10 cellular contexts compared by ENCODE assay signal in the genomic region with DNA sequence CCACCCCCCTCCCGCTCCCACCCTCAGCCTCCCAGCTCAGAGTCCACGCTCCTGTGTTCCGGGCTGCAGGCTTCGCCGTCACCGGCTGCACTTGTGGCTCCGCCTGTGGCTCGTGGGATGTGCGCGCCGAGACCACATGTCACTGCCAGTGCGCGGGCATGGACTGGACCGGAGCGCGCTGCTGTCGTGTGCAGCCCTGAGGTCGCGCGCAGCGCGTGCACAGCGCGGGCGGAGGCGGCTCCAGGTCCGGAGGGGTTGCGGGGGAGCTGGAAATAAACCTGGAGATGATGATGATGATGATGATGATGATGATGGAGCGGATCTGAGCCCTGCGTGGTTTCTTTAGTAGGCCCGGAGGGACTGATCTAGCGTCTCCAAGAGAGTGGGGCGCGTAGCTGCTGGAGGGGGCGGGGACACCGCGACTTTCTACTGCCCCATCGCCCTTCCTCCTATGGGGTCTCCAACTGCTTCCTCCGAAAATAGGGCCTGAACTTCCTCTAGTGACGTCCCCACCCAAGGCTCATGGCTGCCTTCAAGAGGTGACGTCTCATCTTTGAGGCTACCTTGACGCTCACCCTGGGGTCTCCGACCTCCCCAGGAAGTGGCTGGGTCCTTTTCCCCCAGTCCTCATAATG. TPM values are rescaled to one million over a fixed set of nuclear protein-coding genes. Genes with fewer than 3 reads are reported as not detected.
DNase-seq lines count a peak whose midpoint lies in the region; ATAC-seq and TF ChIP-seq lines count a peak whose summit lies in the region.
"Had no signal": no experiment of that assay in that cellular context is flagged by ENCODE, and none has a peak within 500 bp of the region (broad histone marks: within the 10 kb centered on the region; RNA-seq: fewer than 3 reads in every experiment).

No MANE protein-coding gene starts in this region.

- peak overlapping the region; percentile 65 for H3K23ac ChIP-seq in neuronal stem cell (ENCODE audit: low read depth, low read length, poor library complexity)

- peaks cover 29% of the 10 kb centered on the region for H3K4me1 Mint-ChIP-seq in brain

- no peak overlapping the region for H3K4me3 ChIP-seq in DOHH2 (ENCODE audit: low read length)
- H3K4me3 ChIP-seq in MG63: 0 out of 2 replicates have a peak overlapping the region, but pooled peaks have one; percentile 15
- peak overlapping the region; percentile 21 to 47 for H3K4me3 ChIP-seq in neuronal stem cell (ENCODE audit: low read length in 2 of 2)
- no peak overlapping the region for H3K4me3 ChIP-seq in psoas muscle

- no peak for ATAC-seq in psoas muscle

- H3K36me3 ChIP-seq in DOHH2 (ENCODE audit: control insufficient read depth, low read length): no peaks in the 10 kb centered on the region
- H3K36me3 ChIP-seq in MG63: no peaks in the 10 kb centered on the region
- no peaks in the 10 kb centered on the region for H3K36me3 ChIP-seq in neuronal stem cell (replicated peaks in 1 of 2; ENCODE audit: control insufficient read depth in 2 of 2, insufficient read depth in 2 of 2, low read length in 2 of 2)
- no peaks in the 10 kb centered on the region for H3K36me3 ChIP-seq in psoas muscle (ENCODE audit: insufficient read depth in 1 of 2, low read depth in 1 of 2)

- WGBS in neuronal stem cell (ENCODE audit: extremely low coverage in 2 of 2, insufficient read length in 2 of 2, insufficient replicate concordance in 1 of 2), 2 donors: no CpG with 5 or more reads among the region's 43 CpGs
- WGBS in psoas muscle, 3 donors: 1 to 2% (median 2%) methylated on average over 41 to 43 of the region's 43 CpGs

- H2BK5ac ChIP-seq in neuronal stem cell (ENCODE audit: low read length): no peak overlapping the region

- H2AFZ ChIP-seq in neuronal stem cell (ENCODE audit: low read length): peak overlapping the region; percentile 80

- no peak for TF ChIP-seq CTCF in DOHH2 (IDR thresholded peaks at IDR 0.05; ENCODE audit: low read depth, low read length, poor library complexity, severe bottlenecking)
- TF ChIP-seq CTCF in brain (conservative IDR thresholded peaks at IDR 0.05): no peak
- TF ChIP-seq CTCF in psoas muscle (IDR thresholded peaks at IDR 0.05): no peak

- no peaks in the 10 kb centered on the region for H3K79me2 ChIP-seq in DOHH2 (ENCODE audit: control insufficient read depth, low read length)

- H3K79me1 ChIP-seq in neuronal stem cell (ENCODE audit: low read depth, low read length): no peaks in the 10 kb centered on the region

- H3K4me3 Mint-ChIP-seq in brain: peak overlapping the region; percentile 80 to 86 (median 81)

- H3K18ac ChIP-seq in neuronal stem cell (ENCODE audit: low read length): peak overlapping the region; percentile 90

- peak overlapping the region; percentile 9 for H2BK15ac ChIP-seq in neuronal stem cell (ENCODE audit: low read length)

- no peak overlapping the region for H3K4ac ChIP-seq in neuronal stem cell (ENCODE audit: low read length)

- peak overlapping the region; percentile 70 for H3K9ac ChIP-seq in neuronal stem cell (ENCODE audit: low read depth, low read length, poor library complexity)
- H3K9ac ChIP-seq: SK-N-SH had no signal

- DNase-seq in MG63: peak; percentile 31
- no peak for DNase-seq in neuronal stem cell (ENCODE audit: low spot score)
- no peak for DNase-seq in KBM-7
- DNase-seq in NCI-H2029 (lab: John Stamatoyannopoulos, UW): no peak
- DNase-seq in stimulated activated naive CD4-positive, alpha-beta T cell treated with Interleukin-2 at 50 U/mL for 16 hours (lab: John Stamatoyannopoulos, UW): no peak
- no peak for DNase-seq in psoas muscle
- DNase-seq: SK-N-SH had no signal

- H3K27ac Mint-ChIP-seq in brain: peak overlapping the region in 3 of 5 experiments; percentile 17 to 76 (median 47)

- intact Hi-C loops in psoas muscle (cut with DNase I): no loop called here

- H3K4me2 ChIP-seq in DOHH2 (ENCODE audit: low read length): peak overlapping the region; percentile 30; the same call in 1 of the 2 replicates
- H3K4me2 ChIP-seq in neuronal stem cell (ENCODE audit: insufficient read depth, low read length, poor library complexity, severe bottlenecking): peak overlapping the region; percentile 57
- H3K4me2 ChIP-seq: SK-N-SH had no signal

- no peaks in the 10 kb centered on the region for H4K20me1 ChIP-seq in DOHH2 (ENCODE audit: control insufficient read depth, insufficient read depth, low read depth, low read length)

- H3K9me2 ChIP-seq in DOHH2 (replicated peaks; ENCODE audit: control insufficient read depth, low read length): no peaks in the 10 kb centered on the region
- H3K9me2 ChIP-seq: SK-N-SH had no signal

- H4K8ac ChIP-seq in neuronal stem cell (ENCODE audit: low read depth, low read length): no peak overlapping the region

- no peak overlapping the region for H3K27ac ChIP-seq in DOHH2 (ENCODE audit: low read depth, low read length)
- H3K27ac ChIP-seq in neuronal stem cell (replicated peaks; ENCODE audit: low read length): no peak overlapping the region
- H3K27ac ChIP-seq in psoas muscle: no peak overlapping the region

- no peaks in the 10 kb centered on the region for H3F3A ChIP-seq in DOHH2 (ENCODE audit: control insufficient read depth, insufficient read depth)

- H3K9me3 ChIP-seq in DOHH2 (ENCODE audit: control insufficient read depth, insufficient read depth, low read length): peaks cover 7% of the 10 kb centered on the region; the same call in 1 of the 2 replicates
- H3K9me3 ChIP-seq in MG63: peaks cover 13% of the 10 kb centered on the region
- H3K9me3 ChIP-seq in neuronal stem cell (replicated peaks in 1 of 2; ENCODE audit: control insufficient read depth in 2 of 2, insufficient read depth in 1 of 2, low read depth in 1 of 2, low read length in 2 of 2): peaks cover 0 to 3% of the 10 kb centered on the region in 2 donors
- no peaks in the 10 kb centered on the region for H3K9me3 ChIP-seq in psoas muscle
- H3K9me3 ChIP-seq: SK-N-SH had no signal

- no peak overlapping the region for H4K91ac ChIP-seq in neuronal stem cell (ENCODE audit: low read depth, low read length, poor library complexity)

- peaks cover 3 to 12% (median 6%) of the 10 kb centered on the region in 5 experiments for H3K9me3 Mint-ChIP-seq in brain

- H3K36me3 Mint-ChIP-seq in brain: no peaks in the 10 kb centered on the region

- peaks cover 50% of the 10 kb centered on the region for H3K27me3 Mint-ChIP-seq in brain

- H2BK120ac ChIP-seq in neuronal stem cell (ENCODE audit: low read depth, low read length): no peak overlapping the region

- peaks cover 12% of the 10 kb centered on the region for H3K4me1 ChIP-seq in DOHH2 (ENCODE audit: control insufficient read depth, low read length)
- peaks cover 0 to 5% of the 10 kb centered on the region in 2 donors for H3K4me1 ChIP-seq in neuronal stem cell (ENCODE audit: control insufficient read depth in 2 of 2, insufficient read depth in 1 of 2, low read depth in 1 of 2, low read length in 2 of 2)
- H3K4me1 ChIP-seq in psoas muscle: no peaks in the 10 kb centered on the region

- peak overlapping the region; percentile 90 for H2BK12ac ChIP-seq in neuronal stem cell (ENCODE audit: low read length)

- in situ Hi-C loops in KBM-7 (cut with MboI; ENCODE audit: low pct_unique_long_range_greater_than_20kb, low sequenced_read_pairs): no loop called here

- H3K27me3 ChIP-seq in DOHH2 (ENCODE audit: control insufficient read depth, low read length) (peaks cover 5% of the 10 kb centered on the region), MG63 (peaks cover 60% of the 10 kb centered on the region), neuronal stem cell (ENCODE audit: control insufficient read depth in 3 of 3, insufficient read depth in 3 of 3, low read depth in 1 of 3, low read length in 3 of 3) (peaks cover 0 to 22% (median 20%) of the 10 kb centered on the region in 3 experiments), psoas muscle (ENCODE audit: insufficient read depth in 3 of 3, low read length in 2 of 3) (peaks cover 0 to 37% (median 19%) of the 10 kb centered on the region in 3 donors)

- H3K14ac ChIP-seq in neuronal stem cell (ENCODE audit: low read length): no peak overlapping the region

- peak overlapping the region; percentile 17 for H2AK5ac ChIP-seq in neuronal stem cell (ENCODE audit: low read depth, low read length)

RNA-seq across cellular contexts. Expression of gene RETN, which starts 1.4 kb away (rescaled TPM):
- not detected in 2 replicates for total RNA-seq in MG63 (2014; rRNA removed; shearing (Covaris generic); ENCODE audit: low replicate concordance)
- not detected for polyA plus RNA-seq in brain (ENCODE audit: insufficient read depth, low read depth, low replicate concordance)
- polyA plus RNA-seq in neuronal stem cell (2013, experiment 1 of 2): not detected
- polyA plus RNA-seq in neuronal stem cell (2013, experiment 2 of 2): not detected
- under 1 TPM in 2 of 4 donors, not detected in 2; 0.48 to 0.57 TPM for total RNA-seq in psoas muscle
- 1 to 10 TPM in 2 of 3 donors, under 1 TPM in 1; 0.46 to 4.7 (median 2.1) TPM for polyA plus RNA-seq in psoas muscle
- polyA plus RNA-seq: keratinocyte, SK-N-SH had no signal

RNA-seq across cellular contexts. Expression of gene MCEMP1, which starts 6.6 kb away (rescaled TPM):
- total RNA-seq in MG63 (2014; rRNA removed; shearing (Covaris generic); ENCODE audit: low replicate concordance): not detected in 2 replicates
- not detected for polyA plus RNA-seq in brain (ENCODE audit: insufficient read depth, low read depth, low replicate concordance)
- not detected for polyA plus RNA-seq in neuronal stem cell (2013, experiment 1 of 2)
- not detected for polyA plus RNA-seq in neuronal stem cell (2013, experiment 2 of 2)
- under 1 TPM; 0.18 to 0.54 (median 0.28) TPM for total RNA-seq in psoas muscle
- under 1 TPM in 2 of 3 donors, not detected in 1; 0.21 to 0.35 TPM for polyA plus RNA-seq in psoas muscle
- polyA plus RNA-seq: keratinocyte, SK-N-SH had no signal

RNA-seq across cellular contexts. Expression of gene TRAPPC5, which starts 10.4 kb away (rescaled TPM):
- total RNA-seq in MG63 (2014; rRNA removed; shearing (Covaris generic); ENCODE audit: low replicate concordance): 159 and 202 TPM in 2 replicates
- polyA plus RNA-seq in brain (ENCODE audit: insufficient read depth, low read depth, low replicate concordance): 159 TPM
- polyA plus RNA-seq in neuronal stem cell (2013, experiment 1 of 2): 57.8 TPM
- 52.6 TPM for polyA plus RNA-seq in neuronal stem cell (2013, experiment 2 of 2)
- total RNA-seq in psoas muscle: 100 to 1,000 TPM in 3 of 4 donors, 10 to 100 TPM in 1; 83.4 to 164 (median 104) TPM
- polyA plus RNA-seq in psoas muscle: 100 to 1,000 TPM in 1 of 3 donors, 10 to 100 TPM in 2; 40.6 to 125 (median 66.8) TPM

RNA-seq across cellular contexts. Expression of gene FCER2, which starts 31.7 kb away (rescaled TPM):
- not detected in 2 replicates for total RNA-seq in MG63 (2014; rRNA removed; shearing (Covaris generic); ENCODE audit: low replicate concordance)
- polyA plus RNA-seq in brain (ENCODE audit: insufficient read depth, low read depth, low replicate concordance) (not detected), psoas muscle (under 1 TPM in 2 of 3 donors, not detected in 1; 0.06 to 0.10 TPM)
- 0.03 TPM for polyA plus RNA-seq in neuronal stem cell (2013, experiment 1 of 2)
- polyA plus RNA-seq in neuronal stem cell (2013, experiment 2 of 2): not detected
- under 1 TPM in 2 of 4 donors, not detected in 2; 0.34 to 0.54 TPM for total RNA-seq in psoas muscle
- polyA plus RNA-seq: keratinocyte, SK-N-SH had no signal

RNA-seq across cellular contexts. Expression of gene STXBP2, which starts 33.4 kb away (rescaled TPM):
- 3.5 TPM in 1 of 2 replicates, not detected in the other for total RNA-seq in MG63 (2014; rRNA removed; shearing (Covaris generic); ENCODE audit: low replicate concordance)
- polyA plus RNA-seq in brain (ENCODE audit: insufficient read depth, low read depth, low replicate concordance): 68.2 TPM
- 15.8 TPM for polyA plus RNA-seq in neuronal stem cell (2013, experiment 1 of 2)
- 14.9 TPM for polyA plus RNA-seq in neuronal stem cell (2013, experiment 2 of 2)
- total RNA-seq in psoas muscle: 1 to 10 TPM; 2.7 to 4.5 (median 3.6) TPM
- 1 to 10 TPM in 2 of 3 donors, under 1 TPM in 1; 0.55 to 2.4 (median 1.7) TPM for polyA plus RNA-seq in psoas muscle

Comparison
In these comparisons a context has a peak if more than half of its experiments do, and no peak if none do; other contexts are left out.
1. H3K4me3 ChIP-seq: peak in MG63 (single experiment) and neuronal stem cell (2 of 2); none in DOHH2 (single experiment) and psoas muscle (single experiment).